27 cellular contexts compared by ENCODE assay signal in genomic region chr2:188622898-188623297, GRCh38.
"Had no signal": no experiment of that assay in that cellular context is flagged by ENCODE, and none has a peak within 500 bp of the region (broad histone marks: within the 10 kb centered on the region; RNA-seq: fewer than 3 reads in every experiment).

No MANE protein-coding gene starts in this region.

- H3K4me3 Mint-ChIP-seq: activated CD8-positive, alpha-beta T cell treated with anti-CD3 and anti-CD28 coated beads, Interleukin-2, amount 10 ng/mL, durations not matched to agents 7 days and 5 days; activated naive CD8-positive, alpha-beta T cell treated with anti-CD3 and anti-CD28 coated beads, Interleukin-2, amount 10 ng/mL, durations not matched to agents 7 days and 5 days; T-helper 2 cell treated with Interferon-gamma antibody and Interleukin-4, amounts not matched to agents 5 μg/mL and 100 μg/mL, for 36 hours; WTC11 had no signal

- H3K4me1 Mint-ChIP-seq: activated naive CD8-positive, alpha-beta T cell treated with anti-CD3 and anti-CD28 coated beads, Interleukin-2, amount 10 ng/mL, durations not matched to agents 7 days and 5 days; WTC11 had no signal

- H3K9me3 ChIP-seq: adrenal gland, body of pancreas, SJSA1 had no signal

- H3K27me3 ChIP-seq: adrenal gland, body of pancreas, cardiac muscle cell, SJSA1 had no signal

- H3K27ac Mint-ChIP-seq: activated CD8-positive, alpha-beta T cell treated with anti-CD3 and anti-CD28 coated beads, Interleukin-2, amount 10 ng/mL, durations not matched to agents 7 days and 5 days; activated naive CD8-positive, alpha-beta T cell treated with anti-CD3 and anti-CD28 coated beads, Interleukin-2, amount 10 ng/mL, durations not matched to agents 7 days and 5 days; T-helper 2 cell treated with Interferon-gamma antibody and Interleukin-4, amounts not matched to agents 5 μg/mL and 100 μg/mL, for 36 hours; WTC11 had no signal

- H3K36me3 Mint-ChIP-seq: activated naive CD8-positive, alpha-beta T cell treated with anti-CD3 and anti-CD28 coated beads, Interleukin-2, amount 10 ng/mL, durations not matched to agents 7 days and 5 days; WTC11 had no signal

- H3K4me1 ChIP-seq: adrenal gland, SJSA1 had no signal

- DNase-seq: activated CD4-positive, alpha-beta T cell treated with anti-CD3 and anti-CD28 coated beads for 48 hours; activated CD4-positive, alpha-beta T cell treated with anti-CD3 and anti-CD28 coated beads, Interleukin-2, amount 50 U/mL, for 4 hours; activated CD4-positive, CD25-positive, alpha-beta regulatory T cell treated with anti-CD3 and anti-CD28 coated beads, Interleukin-2, amount 50 U/mL, for 72 hours; activated CD8-positive, alpha-beta memory T cell treated with anti-CD3 and anti-CD28 coated beads, Interleukin-2, amount 50 U/mL, for 48 hours; activated CD8-positive, alpha-beta T cell treated with anti-CD3 and anti-CD28 coated beads, Interleukin-2, amount 10 ng/mL, durations not matched to agents 7 days and 5 days; activated naive CD4-positive, alpha-beta T cell treated with anti-CD3 and anti-CD28 coated beads, Interleukin-2, amount 50 U/mL, for 16 hours; activated naive CD8-positive, alpha-beta T cell treated with anti-CD3 and anti-CD28 coated beads, Interleukin-2, amount 10 ng/mL, durations not matched to agents 7 days and 5 days; activated T-cell treated with anti-CD3 and anti-CD28 coated beads, Interleukin-2, amount 50 U/mL, for 1 hour; adrenal gland; aorta; body of pancreas; IMR-90; Kasumi-1; KBM-7; NCI-H1048; NCI-H1930; NCI-H446; NCI-H524; PC-3; SHP77; SW 1271 had no signal

- H3K27me3 Mint-ChIP-seq: activated naive CD8-positive, alpha-beta T cell treated with anti-CD3 and anti-CD28 coated beads, Interleukin-2, amount 10 ng/mL, durations not matched to agents 7 days and 5 days had no signal

- ATAC-seq: activated CD8-positive, alpha-beta T cell treated with anti-CD3 and anti-CD28 coated beads, Interleukin-2, amount 10 ng/mL, durations not matched to agents 7 days and 5 days; body of pancreas; PC-3; SK-N-SH treated with all-trans-retinoic acid at 6 μM for 48 hours; WTC11 had no signal

- H3K36me3 ChIP-seq: adrenal gland, cardiac muscle cell, SJSA1 had no signal

- H3K4me3 ChIP-seq: adrenal gland, body of pancreas, cardiac muscle cell, SJSA1 had no signal

- FAIRE-seq: RCC 7860 had no signal

- H3K9me3 Mint-ChIP-seq: activated naive CD8-positive, alpha-beta T cell treated with anti-CD3 and anti-CD28 coated beads, Interleukin-2, amount 10 ng/mL, durations not matched to agents 7 days and 5 days; T-helper 2 cell treated with Interferon-gamma antibody and Interleukin-4, amounts not matched to agents 5 μg/mL and 100 μg/mL, for 36 hours had no signal

- H3K27ac ChIP-seq: adrenal gland, body of pancreas, cardiac muscle cell, SJSA1 had no signal
